ENCODE assay signal across 28 cellular contexts in the genomic region with DNA sequence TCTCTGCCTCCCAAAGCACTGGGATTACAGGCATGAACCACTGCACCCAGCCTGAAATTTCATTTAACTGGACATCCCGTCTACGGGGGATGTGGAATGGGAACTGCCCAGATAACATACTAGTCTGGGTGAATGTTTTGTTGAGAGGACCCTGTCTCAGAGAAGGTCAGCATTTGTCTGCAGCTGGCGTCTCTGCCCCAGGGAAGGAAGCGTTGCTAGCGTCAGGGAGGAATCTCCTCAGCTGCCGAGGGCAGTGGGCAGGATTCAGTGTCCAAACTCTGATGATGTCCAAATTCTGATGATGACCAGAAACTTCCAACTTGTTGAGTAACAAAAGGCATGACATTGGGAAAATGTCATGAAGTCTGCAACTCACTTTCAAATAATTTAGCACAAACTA. TPM values are rescaled to one million over a fixed set of nuclear protein-coding genes. Genes with fewer than 3 reads are reported as not detected.
"Had no signal": no experiment of that assay in that cellular context is flagged by ENCODE, and none has a peak within 500 bp of the region (broad histone marks: within the 10 kb centered on the region; RNA-seq: fewer than 3 reads in every experiment).

No MANE protein-coding gene starts in this region.

- H3K9me3 ChIP-seq: colonic mucosa, heart left ventricle, neutrophil, testis, tibial nerve had no signal

- H3K27ac ChIP-seq: colonic mucosa, esophagus squamous epithelium, heart left ventricle, neutrophil, skin epidermis, testis, tibial nerve had no signal

- H3K4me1 ChIP-seq: colonic mucosa, testis had no signal

- DNase-seq: colonic mucosa; dermis blood vessel endothelial cell; esophagus squamous epithelium; foreskin melanocyte; heart left ventricle; hippocampal formation; left colon; mammary epithelial cell; naive thymus-derived CD4-positive, alpha-beta T cell; stimulated activated CD4-positive, alpha-beta T cell treated with anti-CD3 and anti-CD28 coated beads, Interleukin-2, amount 100 ng/mL, for 24 hours; stimulated activated CD4-positive, alpha-beta T cell treated with anti-CD3 and anti-CD28 coated beads, Interleukin-4, amount 100 ng/mL, for 4 hours; stimulated activated naive B cell treated with anti-CD40 and anti-IgM and Interleukin-4, amounts not matched to agents 10 μg/mL and 1 μg/mL and 100 μg/mL, for 72 hours; stimulated activated naive CD8-positive, alpha-beta T cell treated with anti-CD3 and anti-CD28 coated beads, Interleukin-15, amount 100 ng/mL, for 72 hours; testis had no signal

- H3K36me3 ChIP-seq: colonic mucosa, esophagus squamous epithelium, heart left ventricle, neutrophil, tibial nerve had no signal

- H3K9me3 Mint-ChIP-seq: naive thymus-derived CD4-positive, alpha-beta T cell had no signal

- H3K4me3 Mint-ChIP-seq: naive thymus-derived CD4-positive, alpha-beta T cell; stimulated activated naive B cell treated with anti-CD40 and anti-IgM and Interleukin-4, amounts not matched to agents 10 μg/mL and 1 μg/mL and 100 μg/mL, for 72 hours; stimulated activated naive CD8-positive, alpha-beta T cell treated with anti-CD3 and anti-CD28 coated beads, Interleukin-15, amount 100 ng/mL, for 72 hours had no signal

- ATAC-seq: heart left ventricle; left colon; naive thymus-derived CD4-positive, alpha-beta T cell; sciatic nerve; stimulated activated naive B cell treated with anti-CD40 and anti-IgM and Interleukin-4, amounts not matched to agents 10 μg/mL and 1 μg/mL and 100 μg/mL, for 72 hours; stimulated activated naive CD8-positive, alpha-beta T cell treated with anti-CD3 and anti-CD28 coated beads, Interleukin-15, amount 100 ng/mL, for 72 hours had no signal

- H3K27ac Mint-ChIP-seq: naive thymus-derived CD4-positive, alpha-beta T cell; stimulated activated naive B cell treated with anti-CD40 and anti-IgM and Interleukin-4, amounts not matched to agents 10 μg/mL and 1 μg/mL and 100 μg/mL, for 72 hours; stimulated activated naive CD8-positive, alpha-beta T cell treated with anti-CD3 and anti-CD28 coated beads, Interleukin-15, amount 100 ng/mL, for 72 hours had no signal

- H3K36me3 Mint-ChIP-seq: naive thymus-derived CD4-positive, alpha-beta T cell had no signal

- H3K27me3 ChIP-seq: testis had no signal

- H3K4me3 ChIP-seq: colonic mucosa, esophagus squamous epithelium, heart left ventricle, skin epidermis, testis, tibial nerve had no signal

RNA-seq across cellular contexts. Expression of a gene that starts 3.1 kb away (rescaled TPM):
- total RNA-seq: colonic mucosa; dermis blood vessel endothelial cell; epithelial cell of proximal tubule; esophagus squamous epithelium; glomerular endothelial cell; kidney epithelial cell; left colon; lower leg skin; mammary epithelial cell; mononuclear cell; naive thymus-derived CD4-positive, alpha-beta T cell; osteocyte; pulmonary artery endothelial cell; sciatic nerve; ureter had no signal
- polyA plus RNA-seq: mammary epithelial cell; naive thymus-derived CD4-positive, alpha-beta T cell; neural cell had no signal

RNA-seq across cellular contexts. Expression of a gene that starts 9.2 kb away (rescaled TPM):
- total RNA-seq: colonic mucosa; dermis blood vessel endothelial cell; epithelial cell of proximal tubule; mesenteric fat pad; mononuclear cell; naive thymus-derived CD4-positive, alpha-beta T cell; pulmonary artery endothelial cell had no signal
- polyA plus RNA-seq: naive thymus-derived CD4-positive, alpha-beta T cell; neural cell had no signal

RNA-seq across cellular contexts. Expression of a gene that starts 52.2 kb away (rescaled TPM):
- polyA plus RNA-seq: neural cell had no signal
